Comparison of ENCODE assay signal across 8 cellular contexts in the genomic region with DNA sequence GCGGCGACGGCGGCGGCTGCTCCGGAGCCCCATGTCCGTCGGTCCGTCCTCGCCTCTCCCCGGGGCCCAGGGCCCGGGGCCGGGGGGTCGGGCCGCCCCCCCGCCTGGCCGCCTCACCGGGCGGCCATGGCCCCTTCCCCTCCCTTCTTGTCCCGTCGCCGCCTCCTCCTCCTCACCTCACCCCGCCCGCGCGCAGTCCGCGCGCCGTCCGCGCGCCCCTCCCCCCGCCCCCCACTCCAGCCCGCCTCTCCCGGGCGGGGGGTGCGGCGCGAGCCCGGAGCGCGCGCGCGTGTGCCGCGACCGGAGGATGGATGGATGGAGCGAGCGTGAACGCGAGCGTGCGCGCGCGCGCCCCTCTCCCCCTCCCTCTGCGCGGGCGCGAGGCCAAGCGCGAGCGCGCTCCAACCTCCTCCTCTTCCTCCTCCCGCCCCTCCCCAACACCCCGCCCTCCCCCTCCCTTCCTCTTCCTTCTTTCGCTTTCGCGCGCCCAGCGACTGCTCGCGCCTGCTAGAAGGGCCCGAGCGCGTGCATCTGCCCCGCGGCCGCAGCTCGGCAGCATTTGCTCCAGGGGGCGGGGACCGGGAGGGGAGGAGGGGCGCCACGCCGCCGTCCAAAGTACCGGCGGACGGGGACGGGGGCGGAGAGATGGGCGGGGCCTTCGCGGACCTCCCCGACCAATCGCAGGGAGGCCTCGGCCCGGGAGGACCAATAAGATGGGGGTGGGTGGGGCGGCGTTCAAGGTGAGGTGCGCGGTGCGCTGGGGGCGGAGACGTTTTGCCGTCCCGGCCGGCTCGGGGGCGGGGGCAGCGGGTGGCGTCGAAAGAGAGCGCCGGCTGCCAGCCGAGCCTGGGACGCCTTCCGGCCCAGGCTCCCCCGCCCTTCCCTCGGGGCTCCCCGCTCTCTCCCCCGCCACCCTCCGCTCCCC. TPM values are rescaled to one million over a fixed set of nuclear protein-coding genes. Genes with fewer than 3 reads are reported as not detected.
DNase-seq lines count a peak whose midpoint lies in the region; ATAC-seq, FAIRE-seq and TF ChIP-seq lines count a peak whose summit lies in the region.

Gene ATXN7L3, minus strand, starts transcription at position 332 of the 925 bp plus-strand sequence. CDS start 1,814 bp downstream, outside the sequence.

- H3K4me3 ChIP-seq in AG09309 (ENCODE audit: control insufficient read depth, low read depth, low read length) = peak within 1 kb of the TSS; percentile 91
- H3K4me3 ChIP-seq in keratinocyte (ENCODE audit: control insufficient read depth in 2 of 3, extremely low read depth in 1 of 3, insufficient read depth in 2 of 3, low read depth in 1 of 3, low read length in 3 of 3) = peak within 1 kb of the TSS; percentile 79 to 85 (median 83)

- peaks cover 25% of the 10 kb centered on the region for H3K79me2 ChIP-seq in keratinocyte (ENCODE audit: control insufficient read depth, insufficient read depth, low read length)

- peaks cover 2% of the 10 kb centered on the region for H4K20me1 ChIP-seq in keratinocyte (ENCODE audit: control insufficient read depth, extremely low read depth, insufficient read depth, low read length)

- FAIRE-seq in keratinocyte (lab: Jason Lieb, UNC) = no peak

- H3K9me3 Mint-ChIP-seq in central memory CD8-positive, alpha-beta T cell = no peaks in the 10 kb centered on the region

- peak within 1 kb of the TSS; percentile 91 for H3K9ac ChIP-seq in keratinocyte (ENCODE audit: control insufficient read depth, extremely low read depth, insufficient read depth, low read length)

- dilution Hi-C loops in keratinocyte (cut with MboI; ENCODE audit: extremely low pct_ligation_motif_present, low sequenced_read_pairs) = no loop called here

- no peaks in the 10 kb centered on the region for H3K27me3 Mint-ChIP-seq in central memory CD8-positive, alpha-beta T cell

- peak within 1 kb of the TSS; percentile 90 for H3K27ac ChIP-seq in keratinocyte (ENCODE audit: control insufficient read depth, insufficient read depth, low read length)

- TF ChIP-seq CTCF in AG09309 (IDR thresholded peaks at IDR 0.05; ENCODE audit: control insufficient read depth, insufficient read depth, low read depth, low read length, missing control alignments) (no peak), keratinocyte (optimal IDR thresholded peaks at IDR 0.05 in 1 of 3, IDR thresholded peaks at IDR 0.05 in 1 of 3, conservative IDR thresholded peaks at IDR 0.05 in 1 of 3; ENCODE audit: extremely low read depth in 1 of 3, insufficient read depth in 2 of 3, low read length in 3 of 3) (no peak)

- peak within 1 kb of the TSS; percentile 84 for H3K4me3 Mint-ChIP-seq in central memory CD8-positive, alpha-beta T cell

- peak; percentile 74 for ATAC-seq in GM19025 (IDR thresholded peaks at IDR 0.05; ENCODE audit: low read depth, unreplicated experiment)
- peak; percentile 70 for ATAC-seq in HG03280 (IDR thresholded peaks at IDR 0.05; ENCODE audit: unreplicated experiment)
- ATAC-seq in activated CD4-positive, CD25-positive, alpha-beta regulatory T cell treated with anti-CD3 and anti-CD28 coated beads, Interleukin-2, amount 50 U/mL, for 24 hours = peak; percentile 84
- peak; percentile 85 for ATAC-seq in central memory CD8-positive, alpha-beta T cell (replicated peaks; ENCODE audit: extremely low read depth, poor library complexity, severe bottlenecking)

- H3K4me1 Mint-ChIP-seq in central memory CD8-positive, alpha-beta T cell = peaks cover 53% of the 10 kb centered on the region

- peak within 1 kb of the TSS; percentile 85 for H3K27ac Mint-ChIP-seq in central memory CD8-positive, alpha-beta T cell (ENCODE audit: low read depth)

- H2AFZ ChIP-seq in keratinocyte (ENCODE audit: control insufficient read depth, low read length) = peak within 1 kb of the TSS; percentile 73

- peaks cover 5% of the 10 kb centered on the region for H3K9me1 ChIP-seq in keratinocyte (ENCODE audit: control insufficient read depth, extremely low read depth, insufficient read depth, low read length)

- peaks cover 13 to 17% of the 10 kb centered on the region in 2 experiments for H3K36me3 ChIP-seq in keratinocyte (ENCODE audit: control insufficient read depth in 2 of 2, extremely low read depth in 1 of 2, insufficient read depth in 2 of 2, low read length in 2 of 2)

- H3K36me3 Mint-ChIP-seq in central memory CD8-positive, alpha-beta T cell (ENCODE audit: insufficient read depth) = peaks cover 21% of the 10 kb centered on the region

- DNase-seq in AG09309 (ENCODE audit: low read depth) (peak; percentile 90), NCI-H446 treated with DMSO at 0.1 percent for 48 hours (lab: John Stamatoyannopoulos, UW) (peak; percentile 92), keratinocyte (ENCODE audit: low read depth, low spot score) (peak; percentile 89)
- DNase-seq in central memory CD8-positive, alpha-beta T cell (ENCODE audit: low spot score in 2 of 2) = peak; percentile 91 to 97
- DNase-seq in stimulated activated CD4-positive, alpha-beta T cell treated with anti-CD3 and anti-CD28 coated beads, Interleukin-12 subunit alpha, Interleukin-12 subunit beta, amount 100 ng/mL, for 48 hours (ENCODE audit: low read depth in 2 of 3, low spot score in 1 of 3) = peak; percentile 99 to 100 (median 100)

- no peaks in the 10 kb centered on the region for H3K27me3 ChIP-seq in keratinocyte (ENCODE audit: control insufficient read depth, extremely low read depth, insufficient read depth, low read length)

- H3K9me3 ChIP-seq in keratinocyte (ENCODE audit: control insufficient read depth, low read depth, low read length) = no peaks in the 10 kb centered on the region

- H3K4me1 ChIP-seq in keratinocyte (ENCODE audit: control insufficient read depth, extremely low read depth, insufficient read depth, low read length) = peaks cover 35% of the 10 kb centered on the region

- H3K4me2 ChIP-seq in keratinocyte (ENCODE audit: control insufficient read depth, extremely low read depth, insufficient read depth, low read depth, low read length) = peak within 1 kb of the TSS; percentile 94

RNA-seq across cellular contexts. Expression of gene ATXN7L3, which starts in this region (rescaled TPM):
- polyA plus RNA-seq in keratinocyte = 29.3 to 33.8 TPM (median 32.8 TPM) in 3 replicates
- 68.4 TPM for polyA plus RNA-seq in keratinocyte (2011; ENCODE audit: low read depth)
- 27.1 and 31.7 TPM in 2 replicates for polyA plus RNA-seq in keratinocyte (2011; cell fraction: cytosol; rRNA removed)
- polyA plus RNA-seq in keratinocyte (2011; cell fraction: nucleus; rRNA removed) = 63.6 and 75.5 TPM in 2 replicates
- 20.6 and 28.4 TPM in 2 replicates for polyA plus RNA-seq in keratinocyte (2012; ENCODE audit: low replicate concordance)
- polyA minus RNA-seq in keratinocyte = 38.4 to 46.4 TPM (median 38.5 TPM) in 3 replicates
- 25.5 TPM for polyA minus RNA-seq in keratinocyte (2011; cell fraction: cytosol; rRNA and poly(A)+ RNA removed)
- polyA minus RNA-seq in keratinocyte (2011; cell fraction: nucleus; rRNA and poly(A)+ RNA removed) = 17.3 and 17.8 TPM in 2 replicates

Comparison
In these comparisons a context has a peak if more than half of its experiments do, and no peak if none do; other contexts are left out.
1. Peak in every context shown above with its lines: DNase-seq, ATAC-seq, H3K4me3 ChIP-seq and H3K27ac ChIP-seq.